In the genomic region with DNA sequence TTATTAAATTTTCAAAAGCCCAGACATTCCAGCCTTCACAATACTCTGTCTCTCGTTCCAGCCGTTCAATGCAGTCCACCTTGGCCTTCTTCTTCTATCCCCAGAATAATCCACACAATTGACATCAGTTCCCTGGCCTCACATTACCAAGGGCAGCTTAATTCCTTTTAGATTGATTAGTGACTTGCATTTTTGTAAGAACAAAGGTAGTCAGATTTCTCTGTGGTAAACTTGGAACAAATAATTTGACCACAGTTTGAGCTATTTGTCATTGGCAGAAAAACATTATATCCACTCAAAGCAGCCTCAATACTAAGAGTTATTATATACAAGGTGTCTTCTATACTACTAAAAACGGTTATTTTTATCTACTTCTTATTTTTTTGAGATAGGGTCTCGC, we compare ENCODE assay signal across 22 cellular contexts. TPM values are rescaled to one million over a fixed set of nuclear protein-coding genes. Genes with fewer than 3 reads are reported as not detected.
DNase-seq lines count a peak whose midpoint lies in the region; ATAC-seq and TF ChIP-seq lines count a peak whose summit lies in the region.
"Had no signal": no experiment of that assay in that cellular context is flagged by ENCODE, and none has a peak within 500 bp of the region (broad histone marks: within the 10 kb centered on the region; RNA-seq: fewer than 3 reads in every experiment).

No MANE protein-coding gene starts in this region.

- H3K4me3 Mint-ChIP-seq in GM23338: no peak overlapping the region
- no peak overlapping the region for H3K4me3 Mint-ChIP-seq in activated CD4-positive, alpha-beta memory T cell treated with anti-CD3 and anti-CD28 coated beads, Interleukin-2, amount 10 ng/mL, durations not matched to agents 7 days and 5 days
- H3K4me3 Mint-ChIP-seq in activated T-helper 2 cell treated with anti-CD3 and anti-CD28 coated beads, Interferon-gamma antibody, Interleukin-2, Interleukin-4, amounts not matched to agents 10 μg/mL and 5 μg/mL and 100 μg/mL, durations not matched to agents 14 hours and 24 hours and 36 hours (ENCODE audit: low read depth): no peak overlapping the region
- H3K4me3 Mint-ChIP-seq: B cell, CD14-positive monocyte, T-cell had no signal

- H3K27ac ChIP-seq in GM23338 (ENCODE audit: low read depth) (no peak overlapping the region), RWPE2 (ENCODE audit: poor library complexity, severe bottlenecking) (peak overlapping the region; percentile 12), neuronal stem cell (replicated peaks; ENCODE audit: low read length) (no peak overlapping the region)
- H3K27ac ChIP-seq: Peyer's patch, SJCRH30 had no signal

- H3K27me3 ChIP-seq in GM23338 (ENCODE audit: insufficient read depth) (no peaks in the 10 kb centered on the region), RWPE2 (ENCODE audit: insufficient read depth, poor library complexity, severe bottlenecking) (no peaks in the 10 kb centered on the region), neuronal stem cell (ENCODE audit: control insufficient read depth in 3 of 3, insufficient read depth in 3 of 3, low read depth in 1 of 3, low read length in 3 of 3) (peaks cover 0 to 11% (median 3%) of the 10 kb centered on the region in 3 experiments)
- H3K27me3 ChIP-seq: Peyer's patch, SJCRH30 had no signal

- no peak overlapping the region for H2BK120ac ChIP-seq in neuronal stem cell (ENCODE audit: low read depth, low read length)

- H3K9me3 ChIP-seq in RWPE2 (ENCODE audit: severe bottlenecking) (no peaks in the 10 kb centered on the region), neuronal stem cell (replicated peaks in 1 of 2; ENCODE audit: control insufficient read depth in 2 of 2, insufficient read depth in 1 of 2, low read depth in 1 of 2, low read length in 2 of 2) (no peaks in the 10 kb centered on the region)
- H3K9me3 ChIP-seq: A549, Peyer's patch, SJCRH30 had no signal

- no peak overlapping the region for H2BK12ac ChIP-seq in neuronal stem cell (ENCODE audit: low read length)

- H3K23ac ChIP-seq in neuronal stem cell (ENCODE audit: low read depth, low read length, poor library complexity): no peak overlapping the region

- DNase-seq in GM23338 (ENCODE audit: low spot score): no peak
- DNase-seq in RWPE2 (ENCODE audit: low spot score): no peak
- DNase-seq in astrocyte of the cerebellum (ENCODE audit: low read depth): peak; percentile 33
- DNase-seq in neuronal stem cell (ENCODE audit: low spot score): no peak
- DNase-seq in activated CD4-positive, alpha-beta memory T cell treated with anti-CD3 and anti-CD28 coated beads, Interleukin-2, amount 10 ng/mL, durations not matched to agents 7 days and 5 days: no peak
- DNase-seq in D341Med (ENCODE audit: low spot score): no peak
- DNase-seq in activated T-helper 2 cell treated with anti-CD3 and anti-CD28 coated beads, Interferon-gamma antibody, Interleukin-2, Interleukin-4, amounts not matched to agents 10 μg/mL and 5 μg/mL and 100 μg/mL, durations not matched to agents 14 hours and 24 hours and 36 hours (ENCODE audit: low spot score): no peak
- DNase-seq: Calu3; CD8-positive, alpha-beta memory T cell; HCEC 1CT; KG1; MM.1S; NCI-H2029; NCI-H446 treated with DMSO at 0.1 percent for 48 hours; NCI-H526; SJCRH30; T-cell had no signal

- no peak overlapping the region for H3K4me2 ChIP-seq in GM23338
- H3K4me2 ChIP-seq in neuronal stem cell (ENCODE audit: insufficient read depth, low read length, poor library complexity, severe bottlenecking): no peak overlapping the region
- H3K4me2 ChIP-seq: A549 had no signal

- H2AK5ac ChIP-seq in neuronal stem cell (ENCODE audit: low read depth, low read length): no peak overlapping the region

- H3K79me1 ChIP-seq in neuronal stem cell (ENCODE audit: low read depth, low read length): no peaks in the 10 kb centered on the region

- CTCF ChIA-PET in activated CD4-positive, alpha-beta memory T cell treated with anti-CD3 and anti-CD28 coated beads, Interleukin-2, amount 10 ng/mL, durations not matched to agents 7 days and 5 days (lab: Charles Lee): no interaction called here

- no peaks in the 10 kb centered on the region for H3F3A ChIP-seq in GM23338 (replicated peaks; ENCODE audit: low read depth)

- no peak for ATAC-seq in GM23338
- ATAC-seq in RWPE2 (ENCODE audit: low read depth): no peak
- ATAC-seq in GM21825 (IDR thresholded peaks at IDR 0.05; ENCODE audit: unreplicated experiment): no peak
- ATAC-seq: A549, T-cell had no signal

- H3K36me3 ChIP-seq in GM23338 (ENCODE audit: insufficient read depth) (no peaks in the 10 kb centered on the region), RWPE2 (ENCODE audit: low read depth) (no peaks in the 10 kb centered on the region), neuronal stem cell (replicated peaks in 1 of 2; ENCODE audit: control insufficient read depth in 2 of 2, insufficient read depth in 2 of 2, low read length in 2 of 2) (no peaks in the 10 kb centered on the region)
- H3K36me3 ChIP-seq: Peyer's patch, SJCRH30 had no signal

- H4K8ac ChIP-seq in neuronal stem cell (ENCODE audit: low read depth, low read length): no peak overlapping the region

- H3K4ac ChIP-seq in neuronal stem cell (ENCODE audit: low read length): no peak overlapping the region

- H3K9me2 ChIP-seq in GM23338 (ENCODE audit: insufficient read depth): no peaks in the 10 kb centered on the region

- peaks cover 17% of the 10 kb centered on the region; the same call in 2 of the 3 replicates for H3K4me1 Mint-ChIP-seq in GM23338
- H3K4me1 Mint-ChIP-seq in activated CD4-positive, alpha-beta memory T cell treated with anti-CD3 and anti-CD28 coated beads, Interleukin-2, amount 10 ng/mL, durations not matched to agents 7 days and 5 days: peaks cover 7% of the 10 kb centered on the region
- H3K4me1 Mint-ChIP-seq in activated T-helper 2 cell treated with anti-CD3 and anti-CD28 coated beads, Interferon-gamma antibody, Interleukin-2, Interleukin-4, amounts not matched to agents 10 μg/mL and 5 μg/mL and 100 μg/mL, durations not matched to agents 14 hours and 24 hours and 36 hours (ENCODE audit: low read depth): peaks cover 7% of the 10 kb centered on the region

- no CpG with 5 or more reads among the region's 4 CpGs for WGBS in neuronal stem cell (ENCODE audit: extremely low coverage in 2 of 2, insufficient read length in 2 of 2, insufficient replicate concordance in 1 of 2), 2 donors

- no peak overlapping the region for H2BK15ac ChIP-seq in neuronal stem cell (ENCODE audit: low read length)

- H4K91ac ChIP-seq in neuronal stem cell (ENCODE audit: low read depth, low read length, poor library complexity): no peak overlapping the region

- H3K27me3 Mint-ChIP-seq in GM23338 (ENCODE audit: insufficient read depth, low read depth, poor library complexity): peaks cover 8% of the 10 kb centered on the region
- peaks cover 19% of the 10 kb centered on the region for H3K27me3 Mint-ChIP-seq in activated CD4-positive, alpha-beta memory T cell treated with anti-CD3 and anti-CD28 coated beads, Interleukin-2, amount 10 ng/mL, durations not matched to agents 7 days and 5 days
- H3K27me3 Mint-ChIP-seq in activated T-helper 2 cell treated with anti-CD3 and anti-CD28 coated beads, Interferon-gamma antibody, Interleukin-2, Interleukin-4, amounts not matched to agents 10 μg/mL and 5 μg/mL and 100 μg/mL, durations not matched to agents 14 hours and 24 hours and 36 hours (ENCODE audit: low read depth): peaks cover 22% of the 10 kb centered on the region
- H3K27me3 Mint-ChIP-seq: T-cell had no signal

- POLR2A ChIA-PET in activated CD4-positive, alpha-beta memory T cell treated with anti-CD3 and anti-CD28 coated beads, Interleukin-2, amount 10 ng/mL, durations not matched to agents 7 days and 5 days (lab: Charles Lee): interaction anchor here (0.6 kb wide), 1 partner anchor 63 kb away, joined by 3 read pairs; no protein-coding TSS in a partner anchor

- H3K9me3 Mint-ChIP-seq in GM23338: no peaks in the 10 kb centered on the region
- no peaks in the 10 kb centered on the region for H3K9me3 Mint-ChIP-seq in activated CD4-positive, alpha-beta memory T cell treated with anti-CD3 and anti-CD28 coated beads, Interleukin-2, amount 10 ng/mL, durations not matched to agents 7 days and 5 days
- no peaks in the 10 kb centered on the region for H3K9me3 Mint-ChIP-seq in activated T-helper 2 cell treated with anti-CD3 and anti-CD28 coated beads, Interferon-gamma antibody, Interleukin-2, Interleukin-4, amounts not matched to agents 10 μg/mL and 5 μg/mL and 100 μg/mL, durations not matched to agents 14 hours and 24 hours and 36 hours
- H3K9me3 Mint-ChIP-seq: CD8-positive, alpha-beta memory T cell; T-cell had no signal

- no peaks in the 10 kb centered on the region for H3K36me3 Mint-ChIP-seq in GM23338 (ENCODE audit: low read depth)
- H3K36me3 Mint-ChIP-seq in activated CD4-positive, alpha-beta memory T cell treated with anti-CD3 and anti-CD28 coated beads, Interleukin-2, amount 10 ng/mL, durations not matched to agents 7 days and 5 days (ENCODE audit: low read depth): no peaks in the 10 kb centered on the region
- no peaks in the 10 kb centered on the region for H3K36me3 Mint-ChIP-seq in activated T-helper 2 cell treated with anti-CD3 and anti-CD28 coated beads, Interferon-gamma antibody, Interleukin-2, Interleukin-4, amounts not matched to agents 10 μg/mL and 5 μg/mL and 100 μg/mL, durations not matched to agents 14 hours and 24 hours and 36 hours (ENCODE audit: low read depth)
- H3K36me3 Mint-ChIP-seq: CD14-positive monocyte; CD8-positive, alpha-beta memory T cell; T-cell had no signal

- no peak overlapping the region for H2BK5ac ChIP-seq in neuronal stem cell (ENCODE audit: low read length)

- intact Hi-C loops in activated T-helper 2 cell treated with anti-CD3 and anti-CD28 coated beads, Interferon-gamma antibody, Interleukin-2, Interleukin-4, amounts not matched to agents 10 μg/mL and 5 μg/mL and 100 μg/mL, durations not matched to agents 14 hours and 24 hours and 36 hours (cut with micrococcal nuclease): no loop called here

- no peak overlapping the region for H3K9ac ChIP-seq in neuronal stem cell (ENCODE audit: low read depth, low read length, poor library complexity)

- TF ChIP-seq CTCF in GM23338 (conservative IDR thresholded peaks at IDR 0.05; ENCODE audit: low read depth in 2 of 2) (no peak), RWPE2 (IDR thresholded peaks at IDR 0.05; ENCODE audit: poor library complexity, severe bottlenecking) (no peak), astrocyte of the cerebellum (IDR thresholded peaks at IDR 0.05; ENCODE audit: low read depth, low read length, missing control alignments) (no peak)

- peaks cover 5% of the 10 kb centered on the region for H3K4me1 ChIP-seq in GM23338 (ENCODE audit: insufficient read depth)
- peaks cover 23% of the 10 kb centered on the region for H3K4me1 ChIP-seq in RWPE2 (ENCODE audit: insufficient read depth, poor library complexity, severe bottlenecking)
- H3K4me1 ChIP-seq in neuronal stem cell (ENCODE audit: control insufficient read depth in 2 of 2, insufficient read depth in 1 of 2, low read depth in 1 of 2, low read length in 2 of 2): peaks cover 0 to 14% of the 10 kb centered on the region in 2 donors

- H3K79me2 ChIP-seq in GM23338 (replicated peaks; ENCODE audit: insufficient read depth): no peaks in the 10 kb centered on the region

- H2AFZ ChIP-seq in GM23338 (peak overlapping the region; percentile 70; the same call in 1 of the 2 replicates), neuronal stem cell (ENCODE audit: low read length) (peak overlapping the region; percentile 45)

- in situ Hi-C loops in astrocyte of the cerebellum (cut with HindIII; ENCODE audit: low sequenced_read_pairs): no loop called here

- H3K4me3 ChIP-seq in GM23338 (no peak overlapping the region), RWPE2 (ENCODE audit: severe bottlenecking) (no peak overlapping the region), astrocyte of the cerebellum (ENCODE audit: low read depth, low read length) (no peak overlapping the region), neuronal stem cell (ENCODE audit: low read length in 2 of 2) (no peak overlapping the region)
- H3K4me3 ChIP-seq: A549, Peyer's patch, SJCRH30 had no signal

- no peak overlapping the region for H3K14ac ChIP-seq in neuronal stem cell (ENCODE audit: low read length)

- no peaks in the 10 kb centered on the region for H4K20me1 ChIP-seq in GM23338 (replicated peaks; ENCODE audit: insufficient read depth)

- H3K27ac Mint-ChIP-seq in GM23338: no peak overlapping the region
- no peak overlapping the region for H3K27ac Mint-ChIP-seq in activated CD4-positive, alpha-beta memory T cell treated with anti-CD3 and anti-CD28 coated beads, Interleukin-2, amount 10 ng/mL, durations not matched to agents 7 days and 5 days
- H3K27ac Mint-ChIP-seq in activated T-helper 2 cell treated with anti-CD3 and anti-CD28 coated beads, Interferon-gamma antibody, Interleukin-2, Interleukin-4, amounts not matched to agents 10 μg/mL and 5 μg/mL and 100 μg/mL, durations not matched to agents 14 hours and 24 hours and 36 hours: no peak overlapping the region
- H3K27ac Mint-ChIP-seq: B cell; CD14-positive monocyte; CD8-positive, alpha-beta memory T cell; T-cell had no signal

- H3K18ac ChIP-seq in neuronal stem cell (ENCODE audit: low read length): no peak overlapping the region

RNA-seq across cellular contexts. Expression of a gene that starts 5.1 kb away (rescaled TPM):
- 15.3 and 28.3 TPM in 2 replicates for total RNA-seq in GM23338 (2014; rRNA removed; shearing (Covaris generic))
- polyA plus RNA-seq in GM23338 (2016; fragmentation: Nextera tagmentation; extraction: Ambion mirVana): 4.6 and 5.9 TPM in 2 replicates
- 9.5 TPM for polyA plus RNA-seq in neuronal stem cell (2013, experiment 1 of 2)
- 9.5 TPM for polyA plus RNA-seq in neuronal stem cell (2013, experiment 2 of 2)
- 1 to 10 TPM; 1.2 to 1.7 TPM for total RNA-seq in activated CD4-positive, alpha-beta memory T cell treated with anti-CD3 and anti-CD28 coated beads, Interleukin-2, amount 10 ng/mL, durations not matched to agents 7 days and 5 days
- 0.85 and 1.2 TPM in 2 replicates for total RNA-seq in activated T-helper 2 cell treated with anti-CD3 and anti-CD28 coated beads, Interferon-gamma antibody, Interleukin-2, Interleukin-4, amounts not matched to agents 10 μg/mL and 5 μg/mL and 100 μg/mL, durations not matched to agents 14 hours and 24 hours and 36 hours
